In the genomic region with DNA sequence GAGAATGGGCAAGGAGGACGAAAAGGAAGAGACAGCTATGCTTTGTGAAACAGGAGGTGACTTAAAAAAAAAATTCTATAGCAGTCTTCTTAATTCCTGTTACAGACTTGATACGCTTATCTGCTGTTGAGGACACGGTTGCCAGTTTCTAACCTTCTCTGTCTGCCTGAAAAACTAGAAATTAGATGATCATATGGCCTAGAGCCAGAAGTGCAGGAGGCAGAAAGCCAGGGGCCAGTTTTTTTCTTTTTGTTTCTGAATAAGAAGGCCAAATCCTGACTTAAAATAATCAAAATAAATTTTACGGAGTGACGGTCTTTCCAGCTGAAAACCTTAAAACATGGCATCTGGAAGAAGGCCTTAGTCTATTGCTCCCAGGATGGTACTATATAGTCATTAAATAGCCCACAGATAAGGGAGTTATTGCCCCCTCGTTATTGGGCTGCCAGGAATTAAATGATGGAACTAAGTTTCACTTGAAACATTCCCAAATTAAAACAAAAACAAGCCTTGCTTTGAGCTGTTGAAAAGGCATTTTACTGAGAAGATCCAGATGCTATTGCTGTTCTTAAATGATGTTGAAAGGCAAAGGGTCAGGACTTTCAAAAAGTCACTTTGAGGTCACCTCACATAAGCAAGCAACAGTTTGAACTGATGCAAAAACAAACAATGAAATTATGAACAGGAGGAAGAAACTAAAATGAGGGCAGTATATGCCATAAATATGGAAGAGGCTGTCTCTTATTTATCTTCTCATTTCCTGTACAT, we compare ENCODE assay signal across 8 cellular contexts. TPM values are rescaled to one million over a fixed set of nuclear protein-coding genes. Genes with fewer than 3 reads are reported as not detected.
A peak's percentile ranks its signal among the peaks of the same experiment; 100 is the strongest.
DNase-seq lines count a peak whose midpoint lies in the region; ATAC-seq and FAIRE-seq lines count a peak whose summit lies in the region.

No MANE protein-coding gene starts in this region.

- peak overlapping the region; percentile 84 for H3K4me3 Mint-ChIP-seq in activated CD4-positive, alpha-beta T cell treated with anti-CD3 and anti-CD28 coated beads, Interleukin-2, amount 10 ng/mL, durations not matched to agents 24 days and 14 days
- peak overlapping the region; percentile 83 for H3K4me3 Mint-ChIP-seq in activated naive CD8-positive, alpha-beta T cell treated with anti-CD3 and anti-CD28 coated beads, Interleukin-2, amount 50 U/mL, for 24 hours
- peak overlapping the region; percentile 77 to 87 (median 84) for H3K4me3 Mint-ChIP-seq in immature natural killer cell

- H3K36me3 Mint-ChIP-seq in activated CD4-positive, alpha-beta T cell treated with anti-CD3 and anti-CD28 coated beads, Interleukin-2, amount 10 ng/mL, durations not matched to agents 24 days and 14 days (ENCODE audit: low read depth) = peaks cover 21% of the 10 kb centered on the region
- H3K36me3 Mint-ChIP-seq in activated naive CD8-positive, alpha-beta T cell treated with anti-CD3 and anti-CD28 coated beads, Interleukin-2, amount 50 U/mL, for 24 hours (ENCODE audit: low read depth) = peaks cover 12% of the 10 kb centered on the region
- peaks cover 0 to 8% (median 3%) of the 10 kb centered on the region in 3 donors for H3K36me3 Mint-ChIP-seq in immature natural killer cell

- peaks cover 31% of the 10 kb centered on the region for H3K4me1 Mint-ChIP-seq in activated CD4-positive, alpha-beta T cell treated with anti-CD3 and anti-CD28 coated beads, Interleukin-2, amount 10 ng/mL, durations not matched to agents 24 days and 14 days
- peaks cover 31% of the 10 kb centered on the region for H3K4me1 Mint-ChIP-seq in activated naive CD8-positive, alpha-beta T cell treated with anti-CD3 and anti-CD28 coated beads, Interleukin-2, amount 50 U/mL, for 24 hours
- H3K4me1 Mint-ChIP-seq in immature natural killer cell = peaks cover 21 to 32% of the 10 kb centered on the region in 2 donors

- intact Hi-C loops in activated CD4-positive, alpha-beta T cell treated with anti-CD3 and anti-CD28 coated beads, Interleukin-2, amount 10 ng/mL, durations not matched to agents 24 days and 14 days (cut with micrococcal nuclease) = loop anchor here (2.0 to 10.0 kb wide), 2 partner anchors 141 to 207 kb away; a partner anchor contains a TSS

- no peak for ATAC-seq in activated naive CD8-positive, alpha-beta T cell treated with anti-CD3 and anti-CD28 coated beads, Interleukin-2, amount 50 U/mL, for 24 hours
- no peak for ATAC-seq in GM19463 (IDR thresholded peaks at IDR 0.05; ENCODE audit: unreplicated experiment)
- no peak for ATAC-seq in HG02884 (IDR thresholded peaks at IDR 0.05; ENCODE audit: unreplicated experiment)

- H3K27ac ChIP-seq in temporal lobe (ENCODE audit: low read depth, low read length) = peak overlapping the region; percentile 10

- H3K9me3 Mint-ChIP-seq in activated CD4-positive, alpha-beta T cell treated with anti-CD3 and anti-CD28 coated beads, Interleukin-2, amount 10 ng/mL, durations not matched to agents 24 days and 14 days = no peaks in the 10 kb centered on the region
- no peaks in the 10 kb centered on the region for H3K9me3 Mint-ChIP-seq in activated naive CD8-positive, alpha-beta T cell treated with anti-CD3 and anti-CD28 coated beads, Interleukin-2, amount 50 U/mL, for 24 hours
- H3K9me3 Mint-ChIP-seq in immature natural killer cell = no peaks in the 10 kb centered on the region

- H3K27me3 Mint-ChIP-seq in activated CD4-positive, alpha-beta T cell treated with anti-CD3 and anti-CD28 coated beads, Interleukin-2, amount 10 ng/mL, durations not matched to agents 24 days and 14 days = no peaks in the 10 kb centered on the region
- H3K27me3 Mint-ChIP-seq in activated naive CD8-positive, alpha-beta T cell treated with anti-CD3 and anti-CD28 coated beads, Interleukin-2, amount 50 U/mL, for 24 hours = no peaks in the 10 kb centered on the region
- peaks cover 0 to 6% (median 3%) of the 10 kb centered on the region in 3 donors for H3K27me3 Mint-ChIP-seq in immature natural killer cell (ENCODE audit: low read depth in 3 of 3)

- no peak for FAIRE-seq in GM19239 (lab: Jason Lieb, UNC)

- no peak for DNase-seq in activated CD4-positive, alpha-beta T cell treated with anti-CD3 and anti-CD28 coated beads, Interleukin-2, amount 10 ng/mL, durations not matched to agents 24 days and 14 days
- DNase-seq in activated CD4-positive, alpha-beta T cell treated with anti-CD3 and anti-CD28 coated beads, Interleukin-2, amount 50 U/mL, for 4 hours = no peak
- DNase-seq in activated naive CD8-positive, alpha-beta T cell treated with anti-CD3 and anti-CD28 coated beads, Interleukin-2, amount 50 U/mL, for 24 hours = no peak
- DNase-seq in immature natural killer cell (no peak), GM19239 (ENCODE audit: insufficient read length, low spot score) (no peak)

- H3K27ac Mint-ChIP-seq in activated CD4-positive, alpha-beta T cell treated with anti-CD3 and anti-CD28 coated beads, Interleukin-2, amount 10 ng/mL, durations not matched to agents 24 days and 14 days = peak overlapping the region; percentile 75
- H3K27ac Mint-ChIP-seq in activated naive CD8-positive, alpha-beta T cell treated with anti-CD3 and anti-CD28 coated beads, Interleukin-2, amount 50 U/mL, for 24 hours = peak overlapping the region; percentile 68
- H3K27ac Mint-ChIP-seq in immature natural killer cell = peak overlapping the region in 5 of 6 donors; percentile 45 to 92 (median 82)

RNA-seq across cellular contexts. Expression of a gene that starts 1.9 kb away (rescaled TPM):
- total RNA-seq in activated CD4-positive, alpha-beta T cell treated with anti-CD3 and anti-CD28 coated beads, Interleukin-2, amount 10 ng/mL, durations not matched to agents 24 days and 14 days = 20.2 and 21.0 TPM in 2 replicates
- polyA plus RNA-seq in immature natural killer cell = 1 to 10 TPM; 2.7 to 7.8 (median 4.2) TPM
- total RNA-seq in temporal lobe = 13.5 TPM

RNA-seq across cellular contexts. Expression of a gene that starts 29.7 kb away (rescaled TPM):
- total RNA-seq in activated CD4-positive, alpha-beta T cell treated with anti-CD3 and anti-CD28 coated beads, Interleukin-2, amount 10 ng/mL, durations not matched to agents 24 days and 14 days = 77.5 and 80.4 TPM in 2 replicates
- polyA plus RNA-seq in immature natural killer cell = 10 to 100 TPM; 35.8 to 41.3 (median 35.9) TPM
- 28.5 TPM for total RNA-seq in temporal lobe
